In genomic region chr15:31605467-31605931, GRCh38 we compare ENCODE assay signal across 12 cellular contexts.
DNase-seq lines count a peak whose midpoint lies in the region; ATAC-seq and TF ChIP-seq lines count a peak whose summit lies in the region.
"Had no signal": no experiment of that assay in that cellular context is flagged by ENCODE, and none has a peak within 500 bp of the region (broad histone marks: within the 10 kb centered on the region; RNA-seq: fewer than 3 reads in every experiment).

No MANE protein-coding gene starts in this region.

- no peaks in the 10 kb centered on the region for H3K36me3 Mint-ChIP-seq in stimulated activated naive B cell treated with anti-CD40 and anti-IgM and Interleukin-4, amounts not matched to agents 10 μg/mL and 1 μg/mL and 100 μg/mL, for 72 hours
- H3K36me3 Mint-ChIP-seq: activated CD4-positive, alpha-beta memory T cell treated with anti-CD3 and anti-CD28 coated beads for 36 hours had no signal

- no peaks in the 10 kb centered on the region for H3K36me3 ChIP-seq in A673 (ENCODE audit: insufficient read depth, low read length, poor library complexity, severe bottlenecking)

- H3K27me3 ChIP-seq in A673 (replicated peaks; ENCODE audit: insufficient read depth, low read depth, low read length, poor library complexity), result no peaks in the 10 kb centered on the region

- intact Hi-C loops in A673 (cut with micrococcal nuclease; ENCODE audit: unreplicated experiment), result no loop called here

- no peak overlapping the region for H3K4me3 ChIP-seq in A673 (ENCODE audit: low read depth, low read length, poor library complexity, severe bottlenecking)
- H3K4me3 ChIP-seq: coronary artery had no signal

- peak; percentile 49 for TF ChIP-seq CTCF in A673 (conservative IDR thresholded peaks at IDR 0.05; ENCODE audit: low read depth, low read length)
- TF ChIP-seq CTCF in GM12872 (IDR thresholded peaks at IDR 0.05; ENCODE audit: insufficient read depth, low read depth, low read length), result peak; percentile 39; the same call in 1 of the 3 replicates

- POLR2A ChIA-PET in A673 (lab: Charles Lee; ENCODE audit: low non-redundant PET), result no interaction called here

- no peak overlapping the region for H3K27ac ChIP-seq in A673 (ENCODE audit: low read depth, low read length, poor library complexity, severe bottlenecking)
- H3K27ac ChIP-seq: coronary artery, HL-60 had no signal

- no peak overlapping the region for H3K4me3 Mint-ChIP-seq in stimulated activated naive B cell treated with anti-CD40 and anti-IgM and Interleukin-4, amounts not matched to agents 10 μg/mL and 1 μg/mL and 100 μg/mL, for 72 hours
- H3K4me3 Mint-ChIP-seq: activated CD4-positive, alpha-beta memory T cell treated with anti-CD3 and anti-CD28 coated beads for 36 hours had no signal

- no peaks in the 10 kb centered on the region for H3K4me1 Mint-ChIP-seq in stimulated activated naive B cell treated with anti-CD40 and anti-IgM and Interleukin-4, amounts not matched to agents 10 μg/mL and 1 μg/mL and 100 μg/mL, for 72 hours

- BruUV-seq in A673 (replicated peaks; lab: Mats Ljungman, UMichigan), result no TSS peak

- ATAC-seq in GM21447 (IDR thresholded peaks at IDR 0.05; ENCODE audit: unreplicated experiment), result no peak
- no peak for ATAC-seq in stimulated activated naive B cell treated with anti-CD40 and anti-IgM and Interleukin-4, amounts not matched to agents 10 μg/mL and 1 μg/mL and 100 μg/mL, for 72 hours (replicated peaks)

- DNase-seq in A673 (ENCODE audit: low spot score) (peak; percentile 15), amniotic epithelial cell (ENCODE audit: low read depth) (peak; percentile 15), hepatic stellate cell (ENCODE audit: low spot score) (peak; percentile 56), NCI-H226 (no peak), NCI-H1105 treated with DMSO at 0.1 percent for 48 hours (lab: John Stamatoyannopoulos, UW) (no peak)
- DNase-seq in stimulated activated naive B cell treated with anti-CD40 and anti-IgM and Interleukin-4, amounts not matched to agents 10 μg/mL and 1 μg/mL and 100 μg/mL, for 72 hours, result no peak
- DNase-seq: activated CD4-positive, alpha-beta memory T cell treated with anti-CD3 and anti-CD28 coated beads for 36 hours; DMS 273 treated with DMSO at 0.1 percent for 48 hours had no signal

- no peak overlapping the region for H3K27ac Mint-ChIP-seq in stimulated activated naive B cell treated with anti-CD40 and anti-IgM and Interleukin-4, amounts not matched to agents 10 μg/mL and 1 μg/mL and 100 μg/mL, for 72 hours
- H3K27ac Mint-ChIP-seq: activated CD4-positive, alpha-beta memory T cell treated with anti-CD3 and anti-CD28 coated beads for 36 hours had no signal

- peaks cover 9 to 27% of the 10 kb centered on the region in 2 donors for H3K27me3 Mint-ChIP-seq in stimulated activated naive B cell treated with anti-CD40 and anti-IgM and Interleukin-4, amounts not matched to agents 10 μg/mL and 1 μg/mL and 100 μg/mL, for 72 hours

- H3K4me1 ChIP-seq in A673 (ENCODE audit: insufficient read depth, low read length, poor library complexity, severe bottlenecking), result no peaks in the 10 kb centered on the region

- peaks cover 6 to 7% of the 10 kb centered on the region in 2 donors for H3K9me3 Mint-ChIP-seq in stimulated activated naive B cell treated with anti-CD40 and anti-IgM and Interleukin-4, amounts not matched to agents 10 μg/mL and 1 μg/mL and 100 μg/mL, for 72 hours

- CTCF ChIA-PET in A673 (lab: Charles Lee), result no interaction called here

- H3K9me3 ChIP-seq in A673 (ENCODE audit: low read depth, low read length, poor library complexity, severe bottlenecking), result no peaks in the 10 kb centered on the region

Comparison
In these comparisons a context has a peak if more than half of its experiments do, and no peak if none do; other contexts are left out.
1. DNase-seq: peak in A673 (single experiment), amniotic epithelial cell (single experiment) and hepatic stellate cell (single experiment); none in NCI-H226 (single experiment), NCI-H1105 treated with DMSO at 0.1 percent for 48 hours (single experiment) and stimulated activated naive B cell treated with anti-CD40 and anti-IgM and Interleukin-4, amounts not matched to agents 10 μg/mL and 1 μg/mL and 100 μg/mL, for 72 hours (single experiment).